ENCODE assay signal across 1 cellular context in genomic region chr4:184282895-184283654, GRCh38.
TF ChIP-seq lines count a peak whose summit lies in the region.

No MANE protein-coding gene starts in this region.

TF ChIP-seq in GM12878, 131 proteins besides CTCF, POLR2A, EP300 and RAD21 (continued from another document and continues in another):
- TF ChIP-seq ZBTB33 (IDR thresholded peaks at IDR 0.05) (no peak), JUNB (IDR thresholded peaks at IDR 0.05) (peak; percentile 95), RELA (IDR thresholded peaks at IDR 0.05; ENCODE audit: borderline replicate concordance, partially characterized antibody) (no peak), RB1 (IDR thresholded peaks at IDR 0.05; ENCODE audit: borderline replicate concordance) (no peak), IKZF1 (conservative IDR thresholded peaks at IDR 0.05) (peak; percentile 80), IRF5 (IDR thresholded peaks at IDR 0.05; ENCODE audit: borderline replicate concordance) (no peak), CHD1 (IDR thresholded peaks at IDR 0.05; ENCODE audit: low read depth, low read length) (no peak; the same call in 1 of the 2 replicates), CREB1 (IDR thresholded peaks at IDR 0.05; ENCODE audit: low read depth) (no peak), ZNF217 (IDR thresholded peaks at IDR 0.05) (peak; percentile 77), MAX (IDR thresholded peaks at IDR 0.05; ENCODE audit: low read depth, low read length) (no peak; the same call in 1 of the 2 replicates), SP1 (IDR thresholded peaks at IDR 0.05; ENCODE audit: low read depth, low read length) (peak; percentile 64), SMAD5 (IDR thresholded peaks at IDR 0.05; ENCODE audit: low read depth) (peak; percentile 58; the same call in 1 of the 2 replicates), ETV6 (conservative IDR thresholded peaks at IDR 0.05 in 1 of 2, IDR thresholded peaks at IDR 0.05 in 1 of 2; ENCODE audit: borderline replicate concordance in 1 of 2, low read depth in 1 of 2) (peak in 1 of 2 experiments; percentile 85; a peak in 2 of 4 replicates), CREM (IDR thresholded peaks at IDR 0.05; ENCODE audit: low read depth) (peak; percentile 78), IKZF2 (IDR thresholded peaks at IDR 0.05) (peak; percentile 89 to 90), TCF7 (IDR thresholded peaks at IDR 0.05; ENCODE audit: borderline replicate concordance) (peak; percentile 67), SUPT20H (IDR thresholded peaks at IDR 0.05; ENCODE audit: borderline replicate concordance, control insufficient read depth, low read depth, low read length) (no peak), KDM1A (IDR thresholded peaks at IDR 0.05; ENCODE audit: borderline replicate concordance) (no peak), NR2C1 (IDR thresholded peaks at IDR 0.05) (peak; percentile 22; the same call in 1 of the 2 replicates), NRF1 (conservative IDR thresholded peaks at IDR 0.05; ENCODE audit: low read depth, low read length) (no peak), POLR2AphosphoS5 (IDR thresholded peaks at IDR 0.05; ENCODE audit: low read length) (peak; percentile 85), ZNF274 (IDR thresholded peaks at IDR 0.05; ENCODE audit: insufficient read depth, insufficient read length) (no peak), NBN (IDR thresholded peaks at IDR 0.05) (peak; percentile 77), NFIC (IDR thresholded peaks at IDR 0.05; ENCODE audit: low read depth, low read length) (no peak), DPF2 (IDR thresholded peaks at IDR 0.05) (no peak; the same call in none of the 2 replicates), EED (IDR thresholded peaks at IDR 0.05; ENCODE audit: low read depth) (peak; percentile 93), PKNOX1 (IDR thresholded peaks at IDR 0.05) (peak; percentile 73; the same call in 1 of the 2 replicates), SREBF2 (IDR thresholded peaks at IDR 0.05; ENCODE audit: low read length) (no peak), BHLHE40 (IDR thresholded peaks at IDR 0.05; ENCODE audit: borderline replicate concordance in 1 of 2, low read depth in 2 of 2, low read length in 1 of 2) (peak in 1 of 2 experiments; percentile 24; a peak in 1 of 4 replicates), CBX5 (IDR thresholded peaks at IDR 0.05; ENCODE audit: low read depth) (no peak), NR2C2 (IDR thresholded peaks at IDR 0.05; ENCODE audit: borderline replicate concordance, control insufficient read depth, insufficient read length, low read depth) (no peak), USF1 (IDR thresholded peaks at IDR 0.05; ENCODE audit: borderline replicate concordance, extremely low read length, insufficient read depth, low read depth, low read length) (no peak), ZNF24 (IDR thresholded peaks at IDR 0.05) (peak; percentile 53; the same call in 1 of the 2 replicates)
- TF ChIP-seq, protein P1, sequence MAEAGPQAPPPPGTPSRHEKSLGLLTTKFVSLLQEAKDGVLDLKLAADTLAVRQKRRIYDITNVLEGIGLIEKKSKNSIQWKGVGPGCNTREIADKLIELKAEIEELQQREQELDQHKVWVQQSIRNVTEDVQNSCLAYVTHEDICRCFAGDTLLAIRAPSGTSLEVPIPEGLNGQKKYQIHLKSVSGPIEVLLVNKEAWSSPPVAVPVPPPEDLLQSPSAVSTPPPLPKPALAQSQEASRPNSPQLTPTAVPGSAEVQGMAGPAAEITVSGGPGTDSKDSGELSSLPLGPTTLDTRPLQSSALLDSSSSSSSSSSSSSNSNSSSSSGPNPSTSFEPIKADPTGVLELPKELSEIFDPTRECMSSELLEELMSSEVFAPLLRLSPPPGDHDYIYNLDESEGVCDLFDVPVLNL (IDR thresholded peaks at IDR 0.05; ENCODE audit: low read depth, low read length), result no peak
- TF ChIP-seq, protein P2, sequence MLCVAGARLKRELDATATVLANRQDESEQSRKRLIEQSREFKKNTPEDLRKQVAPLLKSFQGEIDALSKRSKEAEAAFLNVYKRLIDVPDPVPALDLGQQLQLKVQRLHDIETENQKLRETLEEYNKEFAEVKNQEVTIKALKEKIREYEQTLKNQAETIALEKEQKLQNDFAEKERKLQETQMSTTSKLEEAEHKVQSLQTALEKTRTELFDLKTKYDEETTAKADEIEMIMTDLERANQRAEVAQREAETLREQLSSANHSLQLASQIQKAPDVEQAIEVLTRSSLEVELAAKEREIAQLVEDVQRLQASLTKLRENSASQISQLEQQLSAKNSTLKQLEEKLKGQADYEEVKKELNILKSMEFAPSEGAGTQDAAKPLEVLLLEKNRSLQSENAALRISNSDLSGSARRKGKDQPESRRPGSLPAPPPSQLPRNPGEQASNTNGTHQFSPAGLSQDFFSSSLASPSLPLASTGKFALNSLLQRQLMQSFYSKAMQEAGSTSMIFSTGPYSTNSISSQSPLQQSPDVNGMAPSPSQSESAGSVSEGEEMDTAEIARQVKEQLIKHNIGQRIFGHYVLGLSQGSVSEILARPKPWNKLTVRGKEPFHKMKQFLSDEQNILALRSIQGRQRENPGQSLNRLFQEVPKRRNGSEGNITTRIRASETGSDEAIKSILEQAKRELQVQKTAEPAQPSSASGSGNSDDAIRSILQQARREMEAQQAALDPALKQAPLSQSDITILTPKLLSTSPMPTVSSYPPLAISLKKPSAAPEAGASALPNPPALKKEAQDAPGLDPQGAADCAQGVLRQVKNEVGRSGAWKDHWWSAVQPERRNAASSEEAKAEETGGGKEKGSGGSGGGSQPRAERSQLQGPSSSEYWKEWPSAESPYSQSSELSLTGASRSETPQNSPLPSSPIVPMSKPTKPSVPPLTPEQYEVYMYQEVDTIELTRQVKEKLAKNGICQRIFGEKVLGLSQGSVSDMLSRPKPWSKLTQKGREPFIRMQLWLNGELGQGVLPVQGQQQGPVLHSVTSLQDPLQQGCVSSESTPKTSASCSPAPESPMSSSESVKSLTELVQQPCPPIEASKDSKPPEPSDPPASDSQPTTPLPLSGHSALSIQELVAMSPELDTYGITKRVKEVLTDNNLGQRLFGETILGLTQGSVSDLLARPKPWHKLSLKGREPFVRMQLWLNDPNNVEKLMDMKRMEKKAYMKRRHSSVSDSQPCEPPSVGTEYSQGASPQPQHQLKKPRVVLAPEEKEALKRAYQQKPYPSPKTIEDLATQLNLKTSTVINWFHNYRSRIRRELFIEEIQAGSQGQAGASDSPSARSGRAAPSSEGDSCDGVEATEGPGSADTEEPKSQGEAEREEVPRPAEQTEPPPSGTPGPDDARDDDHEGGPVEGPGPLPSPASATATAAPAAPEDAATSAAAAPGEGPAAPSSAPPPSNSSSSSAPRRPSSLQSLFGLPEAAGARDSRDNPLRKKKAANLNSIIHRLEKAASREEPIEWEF (IDR thresholded peaks at IDR 0.05; ENCODE audit: insufficient replicate concordance, low read depth, low read length), result peak; percentile 17
- TF ChIP-seq, protein P3, sequence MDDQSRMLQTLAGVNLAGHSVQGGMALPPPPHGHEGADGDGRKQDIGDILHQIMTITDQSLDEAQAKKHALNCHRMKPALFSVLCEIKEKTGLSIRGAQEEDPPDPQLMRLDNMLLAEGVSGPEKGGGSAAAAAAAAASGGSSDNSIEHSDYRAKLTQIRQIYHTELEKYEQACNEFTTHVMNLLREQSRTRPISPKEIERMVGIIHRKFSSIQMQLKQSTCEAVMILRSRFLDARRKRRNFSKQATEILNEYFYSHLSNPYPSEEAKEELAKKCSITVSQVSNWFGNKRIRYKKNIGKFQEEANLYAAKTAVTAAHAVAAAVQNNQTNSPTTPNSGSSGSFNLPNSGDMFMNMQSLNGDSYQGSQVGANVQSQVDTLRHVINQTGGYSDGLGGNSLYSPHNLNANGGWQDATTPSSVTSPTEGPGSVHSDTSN (IDR thresholded peaks at IDR 0.05; ENCODE audit: insufficient replicate concordance, low read depth, low read length), result peak; percentile 8
- TF ChIP-seq, protein P4, sequence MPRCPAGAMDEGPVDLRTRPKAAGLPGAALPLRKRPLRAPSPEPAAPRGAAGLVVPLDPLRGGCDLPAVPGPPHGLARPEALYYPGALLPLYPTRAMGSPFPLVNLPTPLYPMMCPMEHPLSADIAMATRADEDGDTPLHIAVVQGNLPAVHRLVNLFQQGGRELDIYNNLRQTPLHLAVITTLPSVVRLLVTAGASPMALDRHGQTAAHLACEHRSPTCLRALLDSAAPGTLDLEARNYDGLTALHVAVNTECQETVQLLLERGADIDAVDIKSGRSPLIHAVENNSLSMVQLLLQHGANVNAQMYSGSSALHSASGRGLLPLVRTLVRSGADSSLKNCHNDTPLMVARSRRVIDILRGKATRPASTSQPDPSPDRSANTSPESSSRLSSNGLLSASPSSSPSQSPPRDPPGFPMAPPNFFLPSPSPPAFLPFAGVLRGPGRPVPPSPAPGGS (IDR thresholded peaks at IDR 0.05; ENCODE audit: borderline replicate concordance, insufficient read depth, low read depth, low read length, poor library complexity, severe bottlenecking), result peak; percentile 79
- TF ChIP-seq, protein P5, sequence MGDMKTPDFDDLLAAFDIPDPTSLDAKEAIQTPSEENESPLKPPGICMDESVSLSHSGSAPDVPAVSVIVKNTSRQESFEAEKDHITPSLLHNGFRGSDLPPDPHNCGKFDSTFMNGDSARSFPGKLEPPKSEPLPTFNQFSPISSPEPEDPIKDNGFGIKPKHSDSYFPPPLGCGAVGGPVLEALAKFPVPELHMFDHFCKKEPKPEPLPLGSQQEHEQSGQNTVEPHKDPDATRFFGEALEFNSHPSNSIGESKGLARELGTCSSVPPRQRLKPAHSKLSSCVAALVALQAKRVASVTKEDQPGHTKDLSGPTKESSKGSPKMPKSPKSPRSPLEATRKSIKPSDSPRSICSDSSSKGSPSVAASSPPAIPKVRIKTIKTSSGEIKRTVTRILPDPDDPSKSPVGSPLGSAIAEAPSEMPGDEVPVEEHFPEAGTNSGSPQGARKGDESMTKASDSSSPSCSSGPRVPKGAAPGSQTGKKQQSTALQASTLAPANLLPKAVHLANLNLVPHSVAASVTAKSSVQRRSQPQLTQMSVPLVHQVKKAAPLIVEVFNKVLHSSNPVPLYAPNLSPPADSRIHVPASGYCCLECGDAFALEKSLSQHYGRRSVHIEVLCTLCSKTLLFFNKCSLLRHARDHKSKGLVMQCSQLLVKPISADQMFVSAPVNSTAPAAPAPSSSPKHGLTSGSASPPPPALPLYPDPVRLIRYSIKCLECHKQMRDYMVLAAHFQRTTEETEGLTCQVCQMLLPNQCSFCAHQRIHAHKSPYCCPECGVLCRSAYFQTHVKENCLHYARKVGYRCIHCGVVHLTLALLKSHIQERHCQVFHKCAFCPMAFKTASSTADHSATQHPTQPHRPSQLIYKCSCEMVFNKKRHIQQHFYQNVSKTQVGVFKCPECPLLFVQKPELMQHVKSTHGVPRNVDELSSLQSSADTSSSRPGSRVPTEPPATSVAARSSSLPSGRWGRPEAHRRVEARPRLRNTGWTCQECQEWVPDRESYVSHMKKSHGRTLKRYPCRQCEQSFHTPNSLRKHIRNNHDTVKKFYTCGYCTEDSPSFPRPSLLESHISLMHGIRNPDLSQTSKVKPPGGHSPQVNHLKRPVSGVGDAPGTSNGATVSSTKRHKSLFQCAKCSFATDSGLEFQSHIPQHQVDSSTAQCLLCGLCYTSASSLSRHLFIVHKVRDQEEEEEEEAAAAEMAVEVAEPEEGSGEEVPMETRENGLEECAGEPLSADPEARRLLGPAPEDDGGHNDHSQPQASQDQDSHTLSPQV (IDR thresholded peaks at IDR 0.05), result peak; percentile 42
